Comparison of ENCODE assay signal across 8 cellular contexts in the genomic region with DNA sequence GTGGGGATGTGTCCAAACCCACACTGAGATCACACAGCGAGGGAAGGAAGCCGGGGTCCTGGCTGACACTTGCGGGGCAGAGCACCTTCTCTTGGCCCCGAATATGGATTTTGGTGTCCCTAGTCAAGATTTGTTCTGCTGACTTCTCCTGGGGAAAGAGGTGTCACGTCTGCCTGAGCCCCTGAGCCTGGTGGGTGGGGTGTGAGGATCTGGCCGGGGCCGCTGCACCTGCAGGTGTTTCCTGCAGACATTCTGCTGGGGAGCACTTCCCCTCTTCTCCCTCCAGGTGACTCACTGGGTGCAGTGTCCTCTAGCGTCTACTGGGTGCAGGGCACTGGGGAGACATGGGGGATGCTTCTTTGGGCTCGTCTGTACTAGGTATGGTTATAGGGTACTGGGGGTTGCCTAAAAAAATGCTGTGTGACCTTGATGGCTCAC.
DNase-seq lines count a peak whose midpoint lies in the region; ATAC-seq and TF ChIP-seq lines count a peak whose summit lies in the region.

No MANE protein-coding gene starts in this region.

- peak; percentile 76 to 91 (median 79) for DNase-seq in CD4-positive, alpha-beta memory T cell
- DNase-seq in HK-2 (ENCODE audit: unreplicated experiment) (peak; percentile 46), spleen (peak; percentile 95), NCI-H1048 (lab: John Stamatoyannopoulos, UW) (no peak), Calu3 (no peak)
- DNase-seq in activated CD4-positive, alpha-beta T cell treated with anti-CD3 and anti-CD28 coated beads for 24 hours (ENCODE audit: low read depth in 2 of 2): peak; percentile 38 to 42
- DNase-seq in effector memory CD4-positive, alpha-beta T cell: peak; percentile 60 to 79 (median 71)

- no TSS peak for BruUV-seq in Calu3 (replicated peaks; lab: Mats Ljungman, UMichigan)

- H3K27ac Mint-ChIP-seq in CD4-positive, alpha-beta memory T cell: peak overlapping the region; percentile 96 to 99 (median 98)
- no peak overlapping the region for H3K27ac Mint-ChIP-seq in Calu3 (ENCODE audit: unreplicated experiment)

- peaks cover 57% of the 10 kb centered on the region for H3K4me1 ChIP-seq in CD4-positive, alpha-beta memory T cell (ENCODE audit: insufficient read depth, low read length)
- H3K4me1 ChIP-seq in effector memory CD4-positive, alpha-beta T cell (ENCODE audit: control insufficient read depth, insufficient read depth, low read length, poor library complexity, severe bottlenecking): peaks cover 43% of the 10 kb centered on the region
- H3K4me1 ChIP-seq in spleen: peaks cover 48 to 100% (median 95%) of the 10 kb centered on the region in 6 donors

- no peaks in the 10 kb centered on the region for H3K9me3 ChIP-seq in CD4-positive, alpha-beta memory T cell (ENCODE audit: control insufficient read depth in 1 of 2, low read length in 2 of 2)
- no peaks in the 10 kb centered on the region for H3K9me3 ChIP-seq in effector memory CD4-positive, alpha-beta T cell (ENCODE audit: control insufficient read depth, low read length)
- no peaks in the 10 kb centered on the region for H3K9me3 ChIP-seq in spleen

- POLR2A ChIA-PET in CD4-positive, alpha-beta memory T cell (lab: Charles Lee; ENCODE audit: partially characterized antibody): interaction anchor here (0.8 to 6.5 kb wide), 18 partner anchors 10 to 345 kb away, joined by 3 to 101 read pairs (median 5); a partner anchor contains a TSS

- WGBS in spleen, 5 donors: 16 to 29% (median 18%) methylated on average over 5 to 9 of the region's 9 CpGs

- no peaks in the 10 kb centered on the region for H3K36me3 ChIP-seq in CD4-positive, alpha-beta memory T cell (ENCODE audit: insufficient read depth, low read length)
- H3K36me3 ChIP-seq in effector memory CD4-positive, alpha-beta T cell (ENCODE audit: control insufficient read depth, insufficient read depth, low read length): no peaks in the 10 kb centered on the region
- no peaks in the 10 kb centered on the region for H3K36me3 ChIP-seq in spleen

- no peak for TF ChIP-seq POLR2A in spleen (IDR thresholded peaks at IDR 0.05)

- CTCF ChIA-PET in CD4-positive, alpha-beta memory T cell (lab: Charles Lee; ENCODE audit: partially characterized antibody): interaction anchor here (0.7 to 8.7 kb wide), 13 partner anchors 9 to 236 kb away, joined by 3 to 139 read pairs (median 3); a partner anchor contains a TSS
- CTCF ChIA-PET in Calu3 (lab: Charles Lee): no interaction called here

- peak; percentile 62 for ATAC-seq in GM19467 (IDR thresholded peaks at IDR 0.05; ENCODE audit: unreplicated experiment)

- intact Hi-C loops in CD4-positive, alpha-beta memory T cell (cut with micrococcal nuclease): loop anchor here (1.0 to 5.0 kb wide), 10 partner anchors 9 to 291 kb away; a partner anchor contains a TSS
- intact Hi-C loops in spleen (cut with DNase I; ENCODE audit: low total_unique reads) (loop anchor here (5.0 kb wide), 1 partner anchor 99 kb away; a partner anchor contains a TSS), Calu3 (cut with micrococcal nuclease; ENCODE audit: unreplicated experiment) (no loop called here)

- peak overlapping the region; percentile 87 to 94 (median 90) for H3K4me3 Mint-ChIP-seq in CD4-positive, alpha-beta memory T cell
- H3K4me3 Mint-ChIP-seq in Calu3 (ENCODE audit: low read depth, unreplicated experiment): no peak overlapping the region

- peaks cover 43 to 73% (median 60%) of the 10 kb centered on the region in 4 donors for H3K4me1 Mint-ChIP-seq in CD4-positive, alpha-beta memory T cell
- no peaks in the 10 kb centered on the region for H3K4me1 Mint-ChIP-seq in Calu3 (ENCODE audit: low read depth, unreplicated experiment)

- TF ChIP-seq CTCF in spleen (IDR thresholded peaks at IDR 0.05 in 8 of 11, conservative IDR thresholded peaks at IDR 0.05 in 3 of 11) (peak; percentile 37 to 78 (median 71)), Calu3 (IDR thresholded peaks at IDR 0.05; ENCODE audit: unreplicated experiment) (no peak)

- peak overlapping the region; percentile 66 to 70 for H3K4me3 ChIP-seq in CD4-positive, alpha-beta memory T cell (ENCODE audit: low read length in 2 of 2)
- H3K4me3 ChIP-seq in effector memory CD4-positive, alpha-beta T cell (ENCODE audit: insufficient read depth, low read depth, low read length, poor library complexity, severe bottlenecking): peak overlapping the region; percentile 46
- peak overlapping the region; percentile 2 to 64 (median 22) for H3K4me3 ChIP-seq in spleen

- H3K27me3 ChIP-seq in CD4-positive, alpha-beta memory T cell (ENCODE audit: insufficient read depth, low read length): no peaks in the 10 kb centered on the region
- no peaks in the 10 kb centered on the region for H3K27me3 ChIP-seq in effector memory CD4-positive, alpha-beta T cell (replicated peaks; ENCODE audit: control insufficient read depth, insufficient read depth, low read length, poor library complexity, severe bottlenecking)
- H3K27me3 ChIP-seq in spleen (replicated peaks in 1 of 7): no peaks in the 10 kb centered on the region

- H3K27ac ChIP-seq in CD4-positive, alpha-beta memory T cell (ENCODE audit: low read depth, low read length): peak overlapping the region; percentile 75
- peak overlapping the region; percentile 94 for H3K27ac ChIP-seq in effector memory CD4-positive, alpha-beta T cell (ENCODE audit: insufficient read depth, low read length, poor library complexity, severe bottlenecking)
- H3K27ac ChIP-seq in spleen: peak overlapping the region; percentile 82 to 94 (median 86)

- no peaks in the 10 kb centered on the region for H3K9me3 Mint-ChIP-seq in CD4-positive, alpha-beta memory T cell
- no peaks in the 10 kb centered on the region for H3K9me3 Mint-ChIP-seq in Calu3 (ENCODE audit: low read depth, unreplicated experiment)

- H3K27me3 Mint-ChIP-seq in CD4-positive, alpha-beta memory T cell: peaks cover 0 to 6% of the 10 kb centered on the region in 2 donors
- H3K27me3 Mint-ChIP-seq in Calu3 (ENCODE audit: unreplicated experiment): peaks cover 13% of the 10 kb centered on the region

- H3K36me3 Mint-ChIP-seq in CD4-positive, alpha-beta memory T cell: peaks cover 5 to 6% of the 10 kb centered on the region in 2 donors
- H3K36me3 Mint-ChIP-seq in Calu3 (ENCODE audit: insufficient read depth, unreplicated experiment): no peaks in the 10 kb centered on the region

Comparison
In these comparisons a context has a peak if more than half of its experiments do, and no peak if none do; other contexts are left out.
1. DNase-seq: peak in CD4-positive, alpha-beta memory T cell (5 of 5), HK-2 (single experiment), activated CD4-positive, alpha-beta T cell treated with anti-CD3 and anti-CD28 coated beads for 24 hours (2 of 2), effector memory CD4-positive, alpha-beta T cell (3 of 3) and spleen (single experiment); none in NCI-H1048 (single experiment) and Calu3 (single experiment).
2. Peak in every context shown above with its lines, with median percentiles within 50 percentile points of each other: H3K27ac ChIP-seq and H3K4me3 ChIP-seq.